ENCODE assay signal across 9 cellular contexts in the genomic region with DNA sequence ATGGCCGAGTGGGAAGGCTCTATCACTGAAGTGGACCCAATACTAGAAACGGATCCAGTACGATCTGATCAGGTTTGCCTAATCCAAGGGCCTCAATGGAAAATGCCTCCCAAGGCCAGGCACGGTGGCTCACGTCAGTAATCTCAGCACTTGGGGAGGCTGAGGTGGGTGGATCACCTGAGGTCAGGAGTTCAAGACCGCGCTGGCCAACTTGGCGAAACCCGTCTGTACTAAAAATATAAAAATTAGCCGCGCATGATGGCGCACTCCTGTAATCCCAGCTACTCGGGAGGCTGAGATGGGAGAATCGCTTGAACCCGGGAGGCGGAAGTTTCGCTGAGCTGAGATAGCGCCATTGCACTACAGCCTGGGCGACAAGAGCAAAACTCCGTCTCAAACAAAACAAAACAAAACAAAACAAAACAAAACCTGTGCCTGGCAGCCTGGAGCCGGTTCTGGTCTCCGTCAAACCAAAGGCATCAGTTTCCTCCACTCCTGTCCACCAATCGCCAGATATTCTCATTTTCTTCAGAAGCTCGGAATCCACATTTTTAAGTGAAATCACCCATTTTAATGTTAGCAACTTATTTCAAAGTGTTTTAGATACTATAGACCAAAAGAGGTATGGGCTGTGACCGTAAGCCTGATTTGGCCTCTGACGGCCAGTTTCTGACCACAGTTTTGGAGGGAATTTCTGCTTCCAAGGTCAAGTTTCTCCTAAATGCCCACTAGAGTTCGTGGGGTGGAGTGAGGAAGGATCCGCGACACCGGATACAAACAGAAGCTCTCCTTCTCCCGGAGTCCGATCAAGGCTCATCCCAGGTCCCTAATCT. TPM values are rescaled to one million over a fixed set of nuclear protein-coding genes. Genes with fewer than 3 reads are reported as not detected.
DNase-seq lines count a peak whose midpoint lies in the region; ATAC-seq, FAIRE-seq and TF ChIP-seq lines count a peak whose summit lies in the region.
"Had no signal": no experiment of that assay in that cellular context is flagged by ENCODE, and none has a peak within 500 bp of the region (broad histone marks: within the 10 kb centered on the region; RNA-seq: fewer than 3 reads in every experiment).

No MANE protein-coding gene starts in this region.

- no peaks in the 10 kb centered on the region for H3K27me3 Mint-ChIP-seq in activated T-cell treated with anti-CD3 and anti-CD28 coated beads, Interleukin-2, amount 50 U/mL, for 4 hours (ENCODE audit: low read depth)

- H3K4me1 ChIP-seq in adipocyte (ENCODE audit: control insufficient read depth, insufficient read depth, low read length) (peaks cover 33% of the 10 kb centered on the region), HepG2 (ENCODE audit: insufficient read depth, low read length) (peaks cover 79% of the 10 kb centered on the region), thyroid gland (peaks cover 45 to 46% of the 10 kb centered on the region in 2 donors)

- CTCF ChIA-PET in HepG2 (lab: Yijun Ruan, JAX; ENCODE audit: low intra/inter-chr PET ratio, low total read pairs), result no interaction called here

- no peak for FAIRE-seq in HepG2 (lab: Jason Lieb, UNC)

- in situ Hi-C loops in HepG2 (cut with HindIII; ENCODE audit: extremely low pct_ligation_motif_present, low pct_unique_long_range_greater_than_20kb), result no loop called here

- TF ChIP-seq RAD21 in HepG2 (CRISPR knock-in tag; IDR thresholded peaks at IDR 0.05), result no peak

- POLR2A ChIA-PET in HepG2 (lab: Yijun Ruan, JAX), result interaction anchor here (0.8 to 10.0 kb wide), 15 partner anchors 10 to 395 kb away, joined by 3 to 211 read pairs (median 6); a partner anchor contains a TSS

- TF ChIP-seq POLR2A in HepG2 (IDR thresholded peaks at IDR 0.05; ENCODE audit: insufficient read depth in 1 of 2, low read depth in 2 of 2, low read length in 2 of 2) (0 out of 4 replicates have a peak, but pooled peaks of 1 of the 2 experiments have one; percentile 15), thyroid gland (IDR thresholded peaks at IDR 0.05) (no peak)

- no peaks in the 10 kb centered on the region for H3K36me3 Mint-ChIP-seq in activated T-cell treated with anti-CD3 and anti-CD28 coated beads, Interleukin-2, amount 50 U/mL, for 4 hours (ENCODE audit: insufficient read depth)

- H3K9me3 Mint-ChIP-seq in activated T-cell treated with anti-CD3 and anti-CD28 coated beads, Interleukin-2, amount 50 U/mL, for 4 hours, result no peaks in the 10 kb centered on the region

- no peak for TF ChIP-seq CTCF in HepG2 (CRISPR knock-in tag; IDR thresholded peaks at IDR 0.05)
- no peak for TF ChIP-seq CTCF in thyroid gland (IDR thresholded peaks at IDR 0.05)

- H3K36me3 ChIP-seq in adipocyte (ENCODE audit: control insufficient read depth, insufficient read depth, low read length, severe bottlenecking) (no peaks in the 10 kb centered on the region), HepG2 (replicated peaks in 1 of 2; ENCODE audit: control insufficient read depth in 1 of 2, insufficient read depth in 2 of 2, low read length in 2 of 2) (peaks cover 2 to 9% of the 10 kb centered on the region in 2 experiments; a peak in 3 of 5 replicates), thyroid gland (no peaks in the 10 kb centered on the region)

- no peak overlapping the region for H2AFZ ChIP-seq in HepG2 (ENCODE audit: low read length)

- H3K4me2 ChIP-seq in HepG2 (ENCODE audit: low read depth, low read length), result peak overlapping the region; percentile 97

- H4K20me1 ChIP-seq in HepG2 (ENCODE audit: insufficient read depth, low read length), result no peaks in the 10 kb centered on the region

- DNase-seq in activated T-cell treated with anti-CD3 and anti-CD28 coated beads, Interleukin-2, amount 50 U/mL, for 4 hours, result no peak
- DNase-seq in activated T-cell treated with anti-CD3 and anti-CD28 coated beads, Interleukin-2, amount 50 U/mL, for 48 hours, result no peak
- DNase-seq in adipocyte (ENCODE audit: low read depth), result no peak
- peak; percentile 28 for DNase-seq in HepG2 (ENCODE audit: low spot score)
- peak; percentile 15 to 18 for DNase-seq in thyroid gland
- DNase-seq in Kasumi-1 (lab: John Stamatoyannopoulos, UW), result no peak
- DNase-seq in NCI-H774 (lab: John Stamatoyannopoulos, UW), result no peak
- DNase-seq: SW 1271 had no signal

- peak overlapping the region; percentile 93 for H3K4me3 Mint-ChIP-seq in activated T-cell treated with anti-CD3 and anti-CD28 coated beads, Interleukin-2, amount 50 U/mL, for 4 hours

- TF ChIP-seq EP300 in HepG2 (IDR thresholded peaks at IDR 0.05; ENCODE audit: low read depth in 2 of 2, low read length in 2 of 2) (no peak), HepG2 (CRISPR knock-in tag; IDR thresholded peaks at IDR 0.05; ENCODE audit: borderline replicate concordance) (no peak)

- peak overlapping the region; percentile 91 for H3K9ac ChIP-seq in adipocyte (ENCODE audit: low read length)
- H3K9ac ChIP-seq in HepG2 (ENCODE audit: insufficient read depth, low read depth, low read length), result peak overlapping the region; percentile 83

- H3K9me3 ChIP-seq in adipocyte (ENCODE audit: control insufficient read depth, low read length) (no peaks in the 10 kb centered on the region), HepG2 (ENCODE audit: low read length) (no peaks in the 10 kb centered on the region), thyroid gland (no peaks in the 10 kb centered on the region)

- 47% methylated on average over 32 of the region's 32 CpGs for WGBS in HepG2 (ENCODE audit: low lambda C conversion rate)
- 65 to 69% methylated on average over 32 of the region's 32 CpGs for WGBS in thyroid gland, 2 donors

- H3K4me1 Mint-ChIP-seq in activated T-cell treated with anti-CD3 and anti-CD28 coated beads, Interleukin-2, amount 50 U/mL, for 4 hours (ENCODE audit: low read depth), result peaks cover 18% of the 10 kb centered on the region

- intact Hi-C loops in HepG2 (cut with micrococcal nuclease; ENCODE audit: unreplicated experiment), result loop anchor here (1.0 kb wide), 1 partner anchor 29 kb away; a partner anchor contains a TSS
- intact Hi-C loops in thyroid gland (cut with DNase I), result no loop called here

- H3K4me3 ChIP-seq in adipocyte (ENCODE audit: low read length) (peak overlapping the region; percentile 83), HepG2 (replicated peaks in 1 of 3; ENCODE audit: insufficient read depth in 1 of 3, low read depth in 2 of 3, low read length in 3 of 3) (peak overlapping the region; percentile 58 to 72 (median 72)), thyroid gland (replicated peaks in 1 of 3) (peak overlapping the region; percentile 27 to 66 (median 33))

- peak overlapping the region; percentile 87 for H3K27ac ChIP-seq in HepG2 (ENCODE audit: extremely low read length, insufficient read depth, low read length)
- H3K27ac ChIP-seq in thyroid gland, result peak overlapping the region; percentile 84 to 92 (median 89)

- BruUV-seq in HepG2 (replicated peaks; lab: Mats Ljungman, UMichigan), result TSS peak; percentile 74

- H3K79me2 ChIP-seq in HepG2 (ENCODE audit: insufficient read depth, low read length), result peaks cover 62% of the 10 kb centered on the region

- no peak for ATAC-seq in activated T-cell treated with anti-CD3 and anti-CD28 coated beads, Interleukin-2, amount 50 U/mL, for 4 hours
- ATAC-seq in HepG2, result no peak
- ATAC-seq in GM19452 (IDR thresholded peaks at IDR 0.05; ENCODE audit: unreplicated experiment), result no peak

- H3K27me3 ChIP-seq in adipocyte (replicated peaks; ENCODE audit: control insufficient read depth, insufficient read depth, low read length) (no peaks in the 10 kb centered on the region), HepG2 (ENCODE audit: control insufficient read depth in 1 of 2, insufficient read depth in 2 of 2, low read length in 2 of 2) (no peaks in the 10 kb centered on the region), thyroid gland (no peaks in the 10 kb centered on the region)

RNA-seq across cellular contexts. Expression of a gene that starts 0.7 kb away (rescaled TPM):
- total RNA-seq in activated T-cell treated with anti-CD3 and anti-CD28 coated beads, Interleukin-2, amount 50 U/mL, for 4 hours, result 1 to 10 TPM; 5.5 to 8.5 (median 6.0) TPM
- total RNA-seq in HepG2 (2016; rRNA removed; fragmentation: Illumina TruSeq; extraction: Trizol) (1,060 and 1,621 TPM in 2 replicates), thyroid gland (1,000 to 10,000 TPM in 1 of 4 donors, 100 to 1,000 TPM in 3; 321 to 1,811 (median 577) TPM)
- total RNA-seq in HepG2 (2016; cell fraction: cytosol; rRNA removed; fragmentation: Illumina TruSeq; extraction: Trizol; ENCODE audit: low read depth), result 149 and 161 TPM in 2 replicates
- total RNA-seq in HepG2 (2016; cell fraction: insoluble cytoplasmic fraction; rRNA removed; fragmentation: Illumina TruSeq; extraction: Trizol), result 1,077 and 1,733 TPM in 2 replicates
- total RNA-seq in HepG2 (2016; cell fraction: membrane; rRNA removed; fragmentation: Illumina TruSeq; extraction: Trizol), result 191 and 197 TPM in 2 replicates
- 379 and 382 TPM in 2 replicates for total RNA-seq in HepG2 (2016; cell fraction: nucleus; rRNA removed; fragmentation: Illumina TruSeq; extraction: Trizol)
- polyA plus RNA-seq in HepG2 (2011; rRNA removed), result 304 and 464 TPM in 2 replicates
- 354 and 445 TPM in 2 replicates for polyA plus RNA-seq in HepG2 (2011; cell fraction: cytosol; rRNA removed)
- 76.3 and 83.7 TPM in 2 replicates for polyA plus RNA-seq in HepG2 (2011; cell fraction: nucleus; rRNA removed)
- 328 and 393 TPM in 2 replicates for polyA plus RNA-seq in HepG2 (2012)
- 156 and 179 TPM in 2 replicates for polyA plus RNA-seq in HepG2 (2016; cell fraction: cytosol; fragmentation: Illumina TruSeq; extraction: Trizol; ENCODE audit: low read depth)
- 1,625 and 1,852 TPM in 2 replicates for polyA plus RNA-seq in HepG2 (2016; cell fraction: insoluble cytoplasmic fraction; fragmentation: Illumina TruSeq; extraction: Trizol; ENCODE audit: low read depth)
- polyA plus RNA-seq in HepG2 (2016; cell fraction: membrane; fragmentation: Illumina TruSeq; extraction: Trizol; ENCODE audit: low read depth), result 151 and 153 TPM in 2 replicates
- 546 and 575 TPM in 2 replicates for polyA plus RNA-seq in HepG2 (2016; cell fraction: nucleus; fragmentation: Illumina TruSeq; extraction: Trizol; ENCODE audit: insufficient read depth, low read depth)
- 222 and 280 TPM in 2 replicates for polyA minus RNA-seq in HepG2 (2011; rRNA and poly(A)+ RNA removed; ENCODE audit: low replicate concordance)
- 119 and 160 TPM in 2 replicates for polyA minus RNA-seq in HepG2 (2011; cell fraction: cytosol; rRNA and poly(A)+ RNA removed)
- 42.0 and 49.5 TPM in 2 replicates for polyA minus RNA-seq in HepG2 (2011; cell fraction: nucleus; rRNA and poly(A)+ RNA removed)

RNA-seq across cellular contexts. Expression of a gene that starts 29.0 kb away (rescaled TPM):
- 100 to 1,000 TPM; 181 to 194 (median 181) TPM for total RNA-seq in activated T-cell treated with anti-CD3 and anti-CD28 coated beads, Interleukin-2, amount 50 U/mL, for 4 hours
- total RNA-seq in HepG2 (2016; rRNA removed; fragmentation: Illumina TruSeq; extraction: Trizol) (47.1 and 83.5 TPM in 2 replicates), thyroid gland (10 to 100 TPM; 37.4 to 51.2 (median 43.1) TPM)
- total RNA-seq in HepG2 (2016; cell fraction: cytosol; rRNA removed; fragmentation: Illumina TruSeq; extraction: Trizol; ENCODE audit: low read depth), result 30.5 and 33.0 TPM in 2 replicates
- total RNA-seq in HepG2 (2016; cell fraction: insoluble cytoplasmic fraction; rRNA removed; fragmentation: Illumina TruSeq; extraction: Trizol), result 48.8 and 85.3 TPM in 2 replicates
- total RNA-seq in HepG2 (2016; cell fraction: membrane; rRNA removed; fragmentation: Illumina TruSeq; extraction: Trizol), result 54.4 and 54.7 TPM in 2 replicates
- total RNA-seq in HepG2 (2016; cell fraction: nucleus; rRNA removed; fragmentation: Illumina TruSeq; extraction: Trizol), result 37.1 and 40.2 TPM in 2 replicates
- 159 and 162 TPM in 2 replicates for polyA plus RNA-seq in HepG2 (2011; rRNA removed)
- polyA plus RNA-seq in HepG2 (2011; cell fraction: cytosol; rRNA removed), result 187 and 245 TPM in 2 replicates
- polyA plus RNA-seq in HepG2 (2011; cell fraction: nucleus; rRNA removed), result 97.8 and 101 TPM in 2 replicates
- 151 and 164 TPM in 2 replicates for polyA plus RNA-seq in HepG2 (2012)
- 53.6 and 57.2 TPM in 2 replicates for polyA plus RNA-seq in HepG2 (2016; cell fraction: cytosol; fragmentation: Illumina TruSeq; extraction: Trizol; ENCODE audit: low read depth)
- polyA plus RNA-seq in HepG2 (2016; cell fraction: insoluble cytoplasmic fraction; fragmentation: Illumina TruSeq; extraction: Trizol; ENCODE audit: low read depth), result 224 and 233 TPM in 2 replicates
- polyA plus RNA-seq in HepG2 (2016; cell fraction: membrane; fragmentation: Illumina TruSeq; extraction: Trizol; ENCODE audit: low read depth), result 81.4 and 91.5 TPM in 2 replicates
- 100 and 106 TPM in 2 replicates for polyA plus RNA-seq in HepG2 (2016; cell fraction: nucleus; fragmentation: Illumina TruSeq; extraction: Trizol; ENCODE audit: insufficient read depth, low read depth)
- polyA minus RNA-seq in HepG2 (2011; rRNA and poly(A)+ RNA removed; ENCODE audit: low replicate concordance), result 115 and 322 TPM in 2 replicates
- 172 TPM in 2 replicates for polyA minus RNA-seq in HepG2 (2011; cell fraction: cytosol; rRNA and poly(A)+ RNA removed)
- polyA minus RNA-seq in HepG2 (2011; cell fraction: nucleus; rRNA and poly(A)+ RNA removed), result 70.4 and 93.7 TPM in 2 replicates

RNA-seq across cellular contexts. Expression of a gene that starts 36.4 kb away (rescaled TPM):
- total RNA-seq in activated T-cell treated with anti-CD3 and anti-CD28 coated beads, Interleukin-2, amount 50 U/mL, for 4 hours, result 10 to 100 TPM; 34.7 to 44.2 (median 36.5) TPM
- total RNA-seq in HepG2 (2016; rRNA removed; fragmentation: Illumina TruSeq; extraction: Trizol) (28.2 and 31.9 TPM in 2 replicates), thyroid gland (10 to 100 TPM; 35.9 to 72.1 (median 47.7) TPM)
- total RNA-seq in HepG2 (2016; cell fraction: cytosol; rRNA removed; fragmentation: Illumina TruSeq; extraction: Trizol; ENCODE audit: low read depth), result 18.6 and 20.3 TPM in 2 replicates
- 25.4 and 28.2 TPM in 2 replicates for total RNA-seq in HepG2 (2016; cell fraction: insoluble cytoplasmic fraction; rRNA removed; fragmentation: Illumina TruSeq; extraction: Trizol)
- total RNA-seq in HepG2 (2016; cell fraction: membrane; rRNA removed; fragmentation: Illumina TruSeq; extraction: Trizol), result 17.7 and 18.1 TPM in 2 replicates
- total RNA-seq in HepG2 (2016; cell fraction: nucleus; rRNA removed; fragmentation: Illumina TruSeq; extraction: Trizol), result 36.0 and 41.1 TPM in 2 replicates
- 11.4 and 13.6 TPM in 2 replicates for polyA plus RNA-seq in HepG2 (2011; rRNA removed)
- polyA plus RNA-seq in HepG2 (2011; cell fraction: cytosol; rRNA removed), result 7.5 and 8.1 TPM in 2 replicates
- 45.3 and 46.4 TPM in 2 replicates for polyA plus RNA-seq in HepG2 (2011; cell fraction: nucleus; rRNA removed)
- polyA plus RNA-seq in HepG2 (2012), result 25.4 and 26.4 TPM in 2 replicates
- polyA plus RNA-seq in HepG2 (2016; cell fraction: cytosol; fragmentation: Illumina TruSeq; extraction: Trizol; ENCODE audit: low read depth), result 3.6 and 3.7 TPM in 2 replicates
- 23.4 and 32.9 TPM in 2 replicates for polyA plus RNA-seq in HepG2 (2016; cell fraction: insoluble cytoplasmic fraction; fragmentation: Illumina TruSeq; extraction: Trizol; ENCODE audit: low read depth)
- polyA plus RNA-seq in HepG2 (2016; cell fraction: membrane; fragmentation: Illumina TruSeq; extraction: Trizol; ENCODE audit: low read depth), result 9.8 and 10.7 TPM in 2 replicates
- polyA plus RNA-seq in HepG2 (2016; cell fraction: nucleus; fragmentation: Illumina TruSeq; extraction: Trizol; ENCODE audit: insufficient read depth, low read depth), result 61.5 and 63.2 TPM in 2 replicates
- polyA minus RNA-seq in HepG2 (2011; rRNA and poly(A)+ RNA removed; ENCODE audit: low replicate concordance), result 17.8 and 29.5 TPM in 2 replicates
- polyA minus RNA-seq in HepG2 (2011; cell fraction: cytosol; rRNA and poly(A)+ RNA removed), result 12.8 and 16.9 TPM in 2 replicates
- 37.2 and 39.9 TPM in 2 replicates for polyA minus RNA-seq in HepG2 (2011; cell fraction: nucleus; rRNA and poly(A)+ RNA removed)

Comparison
In these comparisons a context has a peak if more than half of its experiments do, and no peak if none do; other contexts are left out.
1. DNase-seq: peak in HepG2 (single experiment) and thyroid gland (2 of 2); none in activated T-cell treated with anti-CD3 and anti-CD28 coated beads, Interleukin-2, amount 50 U/mL, for 4 hours (single experiment), activated T-cell treated with anti-CD3 and anti-CD28 coated beads, Interleukin-2, amount 50 U/mL, for 48 hours (0 of 2), adipocyte (single experiment), Kasumi-1 (0 of 2) and NCI-H774 (single experiment).
2. H3K4me3 ChIP-seq: peak in every context shown above with its lines; median percentile 83 in adipocyte; 72 in HepG2; 33 in thyroid gland.
3. RNA of a gene that starts 0.7 kb away (total RNA-seq): 149 to 1,733 TPM in HepG2 and 321 to 1,811 TPM in thyroid gland; 5.5 to 8.5 TPM in activated T-cell treated with anti-CD3 and anti-CD28 coated beads, Interleukin-2, amount 50 U/mL, for 4 hours; every median in the first group is over 10 times any median in the second.